In the genomic region with DNA sequence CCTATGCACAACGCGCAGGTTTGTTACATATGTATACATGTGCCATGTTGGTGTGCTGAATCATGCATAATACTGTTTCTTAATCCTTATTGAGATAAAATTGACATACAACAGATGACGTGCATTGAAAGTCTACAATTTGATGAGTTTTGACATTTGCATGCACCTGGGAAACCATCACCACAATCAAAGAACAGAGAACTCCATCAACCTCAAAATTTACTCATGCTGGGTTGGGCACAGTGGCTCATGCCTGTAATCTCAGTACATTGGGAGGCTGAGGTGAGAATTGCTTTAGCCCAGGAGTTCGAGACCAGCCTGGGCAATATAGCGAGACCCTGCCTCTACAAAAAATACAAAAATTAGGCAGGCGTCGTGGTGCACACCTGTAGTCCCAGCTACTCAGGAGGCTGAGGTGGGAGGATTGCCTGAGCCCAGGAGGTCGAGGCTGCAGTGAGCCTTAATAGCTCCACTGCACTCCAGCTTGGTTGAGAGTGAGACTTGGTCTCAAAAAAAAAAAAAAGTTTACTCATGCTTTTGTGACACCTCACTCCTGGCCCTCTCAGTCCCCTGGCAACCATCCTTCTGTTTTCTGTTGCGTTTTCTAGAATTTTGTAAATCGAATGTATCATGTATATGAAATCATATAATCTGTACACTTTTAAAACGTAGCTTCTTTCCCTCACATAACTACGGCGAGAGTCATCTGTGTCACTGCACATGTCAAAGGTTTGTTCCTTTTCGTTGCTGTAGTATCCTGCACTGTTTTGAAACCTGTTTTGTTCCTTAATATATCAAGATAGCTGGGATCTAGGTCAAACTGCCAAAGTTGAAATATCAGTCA, we compare ENCODE assay signal across 21 cellular contexts. TPM values are rescaled to one million over a fixed set of nuclear protein-coding genes. Genes with fewer than 3 reads are reported as not detected.
DNase-seq lines count a peak whose midpoint lies in the region; ATAC-seq and TF ChIP-seq lines count a peak whose summit lies in the region.
"Had no signal": no experiment of that assay in that cellular context is flagged by ENCODE, and none has a peak within 500 bp of the region (broad histone marks: within the 10 kb centered on the region; RNA-seq: fewer than 3 reads in every experiment).

No MANE protein-coding gene starts in this region.

- no peak for TF ChIP-seq CTCF in natural killer cell (IDR thresholded peaks at IDR 0.05)

- no peaks in the 10 kb centered on the region for H3K27me3 Mint-ChIP-seq in activated T-helper 1 cell treated with anti-CD3 and anti-CD28 coated beads, Interleukin-12 subunit alpha, Interleukin-12 subunit beta, Interleukin-2, Interleukin-4 antibody, amounts not matched to agents 30 ng/mL and 10 ng/mL and 1 ng/mL, durations not matched to agents 14 hours and 24 hours and 36 hours (ENCODE audit: insufficient read depth)
- no peaks in the 10 kb centered on the region for H3K27me3 Mint-ChIP-seq in natural killer cell (ENCODE audit: low read depth in 2 of 2)
- H3K27me3 Mint-ChIP-seq: stimulated activated naive CD8-positive, alpha-beta T cell treated with anti-CD3 and anti-CD28 coated beads, Interleukin-15, Interleukin-2, amounts not matched to agents 100 ng/mL and 50 ng/mL, for 24 hours had no signal

- H3K9me3 Mint-ChIP-seq in activated T-helper 1 cell treated with anti-CD3 and anti-CD28 coated beads, Interleukin-12 subunit alpha, Interleukin-12 subunit beta, Interleukin-2, Interleukin-4 antibody, amounts not matched to agents 30 ng/mL and 10 ng/mL and 1 ng/mL, durations not matched to agents 14 hours and 24 hours and 36 hours, result no peaks in the 10 kb centered on the region
- H3K9me3 Mint-ChIP-seq in natural killer cell, result no peaks in the 10 kb centered on the region
- H3K9me3 Mint-ChIP-seq: activated naive CD4-positive, alpha-beta T cell treated with anti-CD3 and anti-CD28 coated beads, Interleukin-2, amount 10 ng/mL, durations not matched to agents 7 days and 5 days; stimulated activated naive CD8-positive, alpha-beta T cell treated with anti-CD3 and anti-CD28 coated beads, Interleukin-15, Interleukin-2, amounts not matched to agents 100 ng/mL and 50 ng/mL, for 24 hours had no signal

- peak overlapping the region; percentile 55 for H3K27ac Mint-ChIP-seq in activated T-helper 1 cell treated with anti-CD3 and anti-CD28 coated beads, Interleukin-12 subunit alpha, Interleukin-12 subunit beta, Interleukin-2, Interleukin-4 antibody, amounts not matched to agents 30 ng/mL and 10 ng/mL and 1 ng/mL, durations not matched to agents 14 hours and 24 hours and 36 hours
- H3K27ac Mint-ChIP-seq in natural killer cell, result peak overlapping the region; percentile 90 to 91
- H3K27ac Mint-ChIP-seq: activated naive CD4-positive, alpha-beta T cell treated with anti-CD3 and anti-CD28 coated beads, Interleukin-2, amount 10 ng/mL, durations not matched to agents 7 days and 5 days had no signal

- peaks cover 55% of the 10 kb centered on the region for H3K4me1 Mint-ChIP-seq in activated T-helper 1 cell treated with anti-CD3 and anti-CD28 coated beads, Interleukin-12 subunit alpha, Interleukin-12 subunit beta, Interleukin-2, Interleukin-4 antibody, amounts not matched to agents 30 ng/mL and 10 ng/mL and 1 ng/mL, durations not matched to agents 14 hours and 24 hours and 36 hours (ENCODE audit: low read depth)
- H3K4me1 Mint-ChIP-seq in natural killer cell, result peaks cover 45 to 50% of the 10 kb centered on the region in 2 donors

- ATAC-seq in GM18861 (IDR thresholded peaks at IDR 0.05; ENCODE audit: unreplicated experiment) (peak; percentile 40), HG02938 (IDR thresholded peaks at IDR 0.05; ENCODE audit: unreplicated experiment) (peak; percentile 63), natural killer cell (no peak), GM19467 (IDR thresholded peaks at IDR 0.05; ENCODE audit: unreplicated experiment) (no peak), HG03565 (IDR thresholded peaks at IDR 0.05; ENCODE audit: unreplicated experiment) (no peak)

- intact Hi-C loops in activated T-helper 1 cell treated with anti-CD3 and anti-CD28 coated beads, Interleukin-12 subunit alpha, Interleukin-12 subunit beta, Interleukin-2, Interleukin-4 antibody, amounts not matched to agents 30 ng/mL and 10 ng/mL and 1 ng/mL, durations not matched to agents 14 hours and 24 hours and 36 hours (cut with micrococcal nuclease), result loop anchor here (5.0 kb wide), 1 partner anchor 129 kb away; no protein-coding TSS in a partner anchor
- intact Hi-C loops in natural killer cell (cut with micrococcal nuclease), result no loop called here

- H3K4me3 Mint-ChIP-seq in activated T-helper 1 cell treated with anti-CD3 and anti-CD28 coated beads, Interleukin-12 subunit alpha, Interleukin-12 subunit beta, Interleukin-2, Interleukin-4 antibody, amounts not matched to agents 30 ng/mL and 10 ng/mL and 1 ng/mL, durations not matched to agents 14 hours and 24 hours and 36 hours, result no peak overlapping the region
- H3K4me3 Mint-ChIP-seq in natural killer cell, result no peak overlapping the region
- H3K4me3 Mint-ChIP-seq: activated naive CD4-positive, alpha-beta T cell treated with anti-CD3 and anti-CD28 coated beads, Interleukin-2, amount 10 ng/mL, durations not matched to agents 7 days and 5 days; stimulated activated naive CD8-positive, alpha-beta T cell treated with anti-CD3 and anti-CD28 coated beads, Interleukin-15, Interleukin-2, amounts not matched to agents 100 ng/mL and 50 ng/mL, for 24 hours had no signal

- no peak for DNase-seq in activated T-helper 1 cell treated with anti-CD3 and anti-CD28 coated beads, Interleukin-12 subunit alpha, Interleukin-12 subunit beta, Interleukin-2, Interleukin-4 antibody, amounts not matched to agents 30 ng/mL and 10 ng/mL and 1 ng/mL, durations not matched to agents 14 hours and 24 hours and 36 hours (ENCODE audit: low spot score)
- DNase-seq in natural killer cell, result no peak
- no peak for DNase-seq in NCI-H524 treated with DMSO at 0.1 percent for 48 hours (lab: John Stamatoyannopoulos, UW)
- DNase-seq in HuH-7.5 (ENCODE audit: low spot score), result no peak
- DNase-seq: activated CD4-positive, alpha-beta T cell treated with anti-CD3 and anti-CD28 coated beads, Interleukin-2, amount 50 U/mL, for 4 hours; activated naive CD4-positive, alpha-beta T cell treated with anti-CD3 and anti-CD28 coated beads, Interleukin-2, amount 10 ng/mL, durations not matched to agents 7 days and 5 days; amygdala; DMS53; dorsolateral prefrontal cortex; GF-D8; glutamatergic neuron; kidney glomerular epithelial cell; mesendoderm; NCI-H510A treated with DMSO at 0.1 percent for 48 hours; retina; stimulated activated CD4-positive, alpha-beta T cell treated with anti-CD3 and anti-CD28 coated beads, Interleukin-2, amount 100 ng/mL, for 48 hours had no signal

- H3K36me3 Mint-ChIP-seq in activated T-helper 1 cell treated with anti-CD3 and anti-CD28 coated beads, Interleukin-12 subunit alpha, Interleukin-12 subunit beta, Interleukin-2, Interleukin-4 antibody, amounts not matched to agents 30 ng/mL and 10 ng/mL and 1 ng/mL, durations not matched to agents 14 hours and 24 hours and 36 hours (ENCODE audit: low read depth), result peaks cover 3% of the 10 kb centered on the region
- H3K36me3 Mint-ChIP-seq in natural killer cell, result no peaks in the 10 kb centered on the region
- H3K36me3 Mint-ChIP-seq: activated naive CD4-positive, alpha-beta T cell treated with anti-CD3 and anti-CD28 coated beads, Interleukin-2, amount 10 ng/mL, durations not matched to agents 7 days and 5 days had no signal

RNA-seq across cellular contexts. Expression of a gene that starts 56.7 kb away (rescaled TPM):
- 449 and 458 TPM in 2 replicates for total RNA-seq in activated T-helper 1 cell treated with anti-CD3 and anti-CD28 coated beads, Interleukin-12 subunit alpha, Interleukin-12 subunit beta, Interleukin-2, Interleukin-4 antibody, amounts not matched to agents 30 ng/mL and 10 ng/mL and 1 ng/mL, durations not matched to agents 14 hours and 24 hours and 36 hours
- total RNA-seq in natural killer cell, result 100 to 1,000 TPM; 512 to 725 (median 719) TPM

Comparison
In these comparisons a context has a peak if more than half of its experiments do, and no peak if none do; other contexts are left out.
1. ATAC-seq: peak in GM18861 (single experiment) and HG02938 (single experiment); none in natural killer cell (0 of 3), GM19467 (single experiment) and HG03565 (single experiment).